ENCODE assay signal across 25 cellular contexts in genomic region chr10:27143686-27144085, GRCh38. TPM values are rescaled to one million over a fixed set of nuclear protein-coding genes. Genes with fewer than 3 reads are reported as not detected.
DNase-seq lines count a peak whose midpoint lies in the region; ATAC-seq and TF ChIP-seq lines count a peak whose summit lies in the region.
"Had no signal": no experiment of that assay in that cellular context is flagged by ENCODE, and none has a peak within 500 bp of the region (broad histone marks: within the 10 kb centered on the region; RNA-seq: fewer than 3 reads in every experiment).

No MANE protein-coding gene starts in this region.

- H3K27me3 ChIP-seq in GM23248 (replicated peaks; ENCODE audit: insufficient read depth) (no peaks in the 10 kb centered on the region), PC-3 (ENCODE audit: low read length) (no peaks in the 10 kb centered on the region), osteoblast (ENCODE audit: insufficient read depth, low read length) (no peaks in the 10 kb centered on the region), PC-9 (ENCODE audit: insufficient read depth, low read depth) (no peaks in the 10 kb centered on the region), trophoblast cell (ENCODE audit: insufficient read depth, low read length) (no peaks in the 10 kb centered on the region)

- 100% methylated on average over 1 of the region's 1 CpG for WGBS in GM23248 (ENCODE audit: low coverage in 1 of 2, low lambda C conversion rate in 2 of 2, missing lambda C conversion rate in 2 of 2), 2 experiments
- no CpG with 5 or more reads among the region's 1 CpG for WGBS in trophoblast cell (ENCODE audit: extremely low coverage, insufficient coverage, insufficient read length)

- no peak overlapping the region for H3K4ac ChIP-seq in trophoblast cell (ENCODE audit: low read depth, low read length)

- intact Hi-C loops in PC-3 (cut with micrococcal nuclease) (no loop called here), PC-9 (cut with micrococcal nuclease; ENCODE audit: unreplicated experiment) (no loop called here)

- no peak overlapping the region for H2BK120ac ChIP-seq in trophoblast cell (ENCODE audit: insufficient read depth, low read length, poor library complexity)

- no peak overlapping the region for H2AFZ ChIP-seq in GM23248
- H2AFZ ChIP-seq in PC-3 (ENCODE audit: low read length) = no peak overlapping the region
- no peak overlapping the region for H2AFZ ChIP-seq in osteoblast (ENCODE audit: low read length)
- H2AFZ ChIP-seq in PC-9 = no peak overlapping the region
- no peak overlapping the region for H2AFZ ChIP-seq in trophoblast cell (ENCODE audit: insufficient read depth, low read length, poor library complexity)
- H2AFZ ChIP-seq: GM23338 had no signal

- CTCF ChIA-PET in PC-3 (lab: Charles Lee) (no interaction called here), PC-9 (lab: Charles Lee) (no interaction called here)

- no peak overlapping the region for H2BK5ac ChIP-seq in trophoblast cell (ENCODE audit: low read depth, low read length, poor library complexity)

- H3K9me2 ChIP-seq in GM23248 (ENCODE audit: insufficient read depth) (no peaks in the 10 kb centered on the region), PC-3 (replicated peaks; ENCODE audit: low read length) (no peaks in the 10 kb centered on the region), PC-9 (ENCODE audit: insufficient read depth) (no peaks in the 10 kb centered on the region)

- H4K12ac ChIP-seq in trophoblast cell (ENCODE audit: low read depth, low read length) = no peak overlapping the region

- H3K9ac ChIP-seq in GM23248 (no peak overlapping the region), PC-3 (ENCODE audit: low read length) (no peak overlapping the region), trophoblast cell (ENCODE audit: low read length) (no peak overlapping the region)
- H3K9ac ChIP-seq: KMS-11 had no signal

- H2AK5ac ChIP-seq in trophoblast cell (ENCODE audit: low read length) = no peak overlapping the region

- DNase-seq in GM23248 (peak; percentile 17), PC-3 (peak; percentile 9), amniotic epithelial cell (ENCODE audit: low read depth) (peak; percentile 67), osteoblast (ENCODE audit: insufficient read length, low spot score, missing footprints) (peak; percentile 49), PC-9 (no peak), trophoblast cell (no peak)
- DNase-seq: C1 segment of cervical spinal cord; CD8-positive, alpha-beta T cell; DMS 273 treated with DMSO at 0.1 percent for 48 hours; DMS79; MM.1S; NCI-H1417; NCI-H1694; NCI-H2029 treated with DMSO at 0.1 percent for 48 hours; NCI-H226; NCI-H510A; NCI-H69 had no signal

- no peak overlapping the region for H3K14ac ChIP-seq in trophoblast cell (ENCODE audit: low read length)

- H3K4me3 ChIP-seq in GM23248 = no peak overlapping the region
- no peak overlapping the region for H3K4me3 ChIP-seq in PC-3 (ENCODE audit: low read length)
- no peak overlapping the region for H3K4me3 ChIP-seq in osteoblast (ENCODE audit: insufficient read depth, low read length)
- no peak overlapping the region for H3K4me3 ChIP-seq in PC-9
- H3K4me3 ChIP-seq in trophoblast cell (ENCODE audit: low read depth, low read length) = no peak overlapping the region
- H3K4me3 ChIP-seq: A549, GM23338, HAP-1 had no signal

- peaks cover 69% of the 10 kb centered on the region for H3K36me3 ChIP-seq in GM23248 (ENCODE audit: low read depth)
- peaks cover 28% of the 10 kb centered on the region for H3K36me3 ChIP-seq in PC-3 (ENCODE audit: low read depth, low read length)
- H3K36me3 ChIP-seq in osteoblast (ENCODE audit: insufficient read depth, low read length) = peaks cover 86% of the 10 kb centered on the region
- H3K36me3 ChIP-seq in PC-9 (ENCODE audit: low read depth) = peaks cover 3% of the 10 kb centered on the region
- H3K36me3 ChIP-seq in trophoblast cell (ENCODE audit: control insufficient read depth in 1 of 2, insufficient read depth in 2 of 2, low read length in 2 of 2) = peaks cover 27 to 35% of the 10 kb centered on the region in 2 experiments

- H3K27ac ChIP-seq in GM23248 = peak overlapping the region; percentile 16; the same call in 1 of the 2 replicates
- no peak overlapping the region for H3K27ac ChIP-seq in PC-3 (ENCODE audit: low read length)
- H3K27ac ChIP-seq in osteoblast (ENCODE audit: low read depth, low read length) = no peak overlapping the region
- no peak overlapping the region for H3K27ac ChIP-seq in PC-9
- no peak overlapping the region for H3K27ac ChIP-seq in trophoblast cell (ENCODE audit: low read depth, low read length)
- H3K27ac ChIP-seq: A549, HL-60, KMS-11 had no signal

- H3K4me1 ChIP-seq in GM23248 (ENCODE audit: insufficient read depth) (peaks cover 7% of the 10 kb centered on the region; the same call in 1 of the 2 replicates), PC-3 (ENCODE audit: insufficient read depth, low read length) (no peaks in the 10 kb centered on the region), osteoblast (ENCODE audit: insufficient read depth, low read length) (peaks cover 4% of the 10 kb centered on the region), PC-9 (replicated peaks; ENCODE audit: insufficient read depth) (no peaks in the 10 kb centered on the region), trophoblast cell (ENCODE audit: control insufficient read depth in 1 of 2, insufficient read depth in 2 of 2, low read length in 2 of 2) (no peaks in the 10 kb centered on the region)
- H3K4me1 ChIP-seq: A549 had no signal

- in situ Hi-C loops in GM23248 (cut with MboI) = no loop called here

- peaks cover 9% of the 10 kb centered on the region; the same call in 1 of the 2 replicates for H3F3A ChIP-seq in GM23248 (ENCODE audit: insufficient read depth)
- H3F3A ChIP-seq in PC-3 (ENCODE audit: low read length, unreplicated experiment) = no peaks in the 10 kb centered on the region
- H3F3A ChIP-seq in PC-9 (ENCODE audit: insufficient read depth, low read depth) = no peaks in the 10 kb centered on the region

- TF ChIP-seq CTCF in PC-3 (conservative IDR thresholded peaks at IDR 0.05; ENCODE audit: low read depth, low read length) (no peak), osteoblast (IDR thresholded peaks at IDR 0.05; ENCODE audit: extremely low read depth, low read depth, low read length) (no peak), PC-9 (conservative IDR thresholded peaks at IDR 0.05) (no peak)

- ATAC-seq in PC-3 (peak; percentile 35; the same call in 1 of the 2 replicates), GM19324 (IDR thresholded peaks at IDR 0.05; ENCODE audit: low FRiP score, unreplicated experiment) (no peak), HG02840 (IDR thresholded peaks at IDR 0.05; ENCODE audit: low FRiP score, unreplicated experiment) (no peak)
- ATAC-seq: A549; CD8-positive, alpha-beta T cell; GM23338; SK-N-SH treated with all-trans-retinoic acid at 6 μM for 48 hours had no signal

- H3K79me1 ChIP-seq in trophoblast cell (ENCODE audit: low read length) = no peaks in the 10 kb centered on the region

- no peaks in the 10 kb centered on the region for H3K9me3 ChIP-seq in GM23248 (ENCODE audit: low read depth)
- H3K9me3 ChIP-seq in PC-3 (ENCODE audit: low read length) = no peaks in the 10 kb centered on the region
- H3K9me3 ChIP-seq in osteoblast (ENCODE audit: low read depth, low read length) = no peaks in the 10 kb centered on the region
- H3K9me3 ChIP-seq in PC-9 (ENCODE audit: insufficient read depth, low read depth) = no peaks in the 10 kb centered on the region
- no peaks in the 10 kb centered on the region for H3K9me3 ChIP-seq in trophoblast cell (ENCODE audit: insufficient read depth, low read depth, low read length)
- H3K9me3 ChIP-seq: A549, HAP-1 had no signal

- POLR2A ChIA-PET in PC-3 (lab: Charles Lee; ENCODE audit: unreplicated experiment) (interaction anchor here (0.7 kb wide), 2 partner anchors 10 to 97 kb away, joined by 7 to 17 read pairs; partner anchors contain the start of genes ACBD5 and YME1L1), PC-9 (lab: Charles Lee; ENCODE audit: unreplicated experiment) (no interaction called here)

- H4K8ac ChIP-seq in trophoblast cell (ENCODE audit: low read depth, low read length) = no peak overlapping the region

- BruUV-seq in PC-3 (replicated peaks; lab: Mats Ljungman, UMichigan) = no TSS peak
- BruUV-seq in PC-9 (replicated peaks; lab: Mats Ljungman, UMichigan) = no TSS peak

- no peak overlapping the region for H3K23ac ChIP-seq in trophoblast cell (ENCODE audit: low read length)

- no peak overlapping the region for H2BK12ac ChIP-seq in trophoblast cell (ENCODE audit: low read length)

- no peak overlapping the region for H4K91ac ChIP-seq in trophoblast cell (ENCODE audit: low read depth, low read length)

- H3K79me2 ChIP-seq in GM23248 (ENCODE audit: insufficient read depth) (peaks cover 95% of the 10 kb centered on the region), PC-3 (ENCODE audit: low read length) (peaks cover 12% of the 10 kb centered on the region), osteoblast (ENCODE audit: insufficient read depth, low read length) (peaks cover 62% of the 10 kb centered on the region), PC-9 (ENCODE audit: low read depth) (peaks cover 9% of the 10 kb centered on the region; the same call in 1 of the 2 replicates), trophoblast cell (ENCODE audit: control insufficient read depth, insufficient read depth, low read length, poor library complexity) (no peaks in the 10 kb centered on the region)

- H3K18ac ChIP-seq in trophoblast cell (ENCODE audit: low read length) = no peak overlapping the region

- H4K20me1 ChIP-seq in GM23248 (ENCODE audit: insufficient read depth) (no peaks in the 10 kb centered on the region), PC-3 (ENCODE audit: low read length) (no peaks in the 10 kb centered on the region), osteoblast (ENCODE audit: insufficient read depth, low read length) (peaks cover 25% of the 10 kb centered on the region), PC-9 (ENCODE audit: insufficient read depth) (no peaks in the 10 kb centered on the region)

- no peak overlapping the region for H3K4me2 ChIP-seq in GM23248 (ENCODE audit: unreplicated experiment)
- no peak overlapping the region for H3K4me2 ChIP-seq in PC-3 (ENCODE audit: low read length)
- no peak overlapping the region for H3K4me2 ChIP-seq in osteoblast (ENCODE audit: insufficient read depth, low read length)
- no peak overlapping the region for H3K4me2 ChIP-seq in PC-9
- no peak overlapping the region for H3K4me2 ChIP-seq in trophoblast cell (ENCODE audit: low read length)
- H3K4me2 ChIP-seq: A549, GM23338, KMS-11 had no signal

RNA-seq across cellular contexts. Expression of gene YME1L1, which starts 10.5 kb away (rescaled TPM):
- total RNA-seq in GM23248 (2014; rRNA removed; shearing (Covaris generic)) = 102 and 109 TPM in 2 replicates
- polyA plus RNA-seq in GM23248 (2016; fragmentation: Nextera tagmentation; extraction: Ambion mirVana) = 105 and 108 TPM in 2 replicates
- total RNA-seq in PC-3 (2014; rRNA removed) = 71.6 and 87.9 TPM in 2 replicates
- total RNA-seq in osteoblast = 92.3 and 93.7 TPM in 2 replicates
- 69.2 and 87.7 TPM in 2 replicates for total RNA-seq in PC-9 (2021)
- 118 and 121 TPM in 2 replicates for polyA plus RNA-seq in trophoblast cell (2013)

RNA-seq across cellular contexts. Expression of gene MASTL, which starts 11.5 kb away (rescaled TPM):
- 8.6 and 8.9 TPM in 2 replicates for total RNA-seq in GM23248 (2014; rRNA removed; shearing (Covaris generic))
- 7.4 and 8.4 TPM in 2 replicates for polyA plus RNA-seq in GM23248 (2016; fragmentation: Nextera tagmentation; extraction: Ambion mirVana)
- total RNA-seq in PC-3 (2014; rRNA removed) (18.6 and 21.2 TPM in 2 replicates), osteoblast (10.1 and 13.0 TPM in 2 replicates), PC-9 (2021) (13.0 and 17.4 TPM in 2 replicates)
- 31.5 and 32.8 TPM in 2 replicates for polyA plus RNA-seq in trophoblast cell (2013)

RNA-seq across cellular contexts. Expression of gene ANKRD26, which starts 43.4 kb away (rescaled TPM):
- total RNA-seq in GM23248 (2014; rRNA removed; shearing (Covaris generic)) = 5.4 and 5.6 TPM in 2 replicates
- 4.1 and 4.8 TPM in 2 replicates for polyA plus RNA-seq in GM23248 (2016; fragmentation: Nextera tagmentation; extraction: Ambion mirVana)
- total RNA-seq in PC-3 (2014; rRNA removed) = 2.9 and 5.0 TPM in 2 replicates
- total RNA-seq in osteoblast = 10.9 and 15.6 TPM in 2 replicates
- total RNA-seq in PC-9 (2021) = 10.6 and 12.9 TPM in 2 replicates
- polyA plus RNA-seq in trophoblast cell (2013) = 5.6 TPM in 2 replicates

Comparison
In these comparisons a context has a peak if more than half of its experiments do, and no peak if none do; other contexts are left out.
1. DNase-seq: peak in GM23248 (single experiment), PC-3 (single experiment), amniotic epithelial cell (single experiment) and osteoblast (single experiment); none in PC-9 (0 of 2) and trophoblast cell (0 of 2).